ENCODE assay signal across 13 cellular contexts in genomic region chr13:28467034-28467433, GRCh38. TPM values are rescaled to one million over a fixed set of nuclear protein-coding genes. Genes with fewer than 3 reads are reported as not detected.
DNase-seq lines count a peak whose midpoint lies in the region; ATAC-seq and TF ChIP-seq lines count a peak whose summit lies in the region.
"Had no signal": no experiment of that assay in that cellular context is flagged by ENCODE, and none has a peak within 500 bp of the region (broad histone marks: within the 10 kb centered on the region; RNA-seq: fewer than 3 reads in every experiment).

No MANE protein-coding gene starts in this region.

- peak overlapping the region; percentile 60; the same call in 1 of the 2 replicates for H3K27ac ChIP-seq in HEK293 (ENCODE audit: extremely low read depth, low read depth, low read length)
- H3K27ac ChIP-seq: SJSA1 had no signal

- no peak for ATAC-seq in WTC11
- ATAC-seq: CD8-positive, alpha-beta T cell; PC-3 had no signal

- no peak for TF ChIP-seq POLR2A in erythroblast (IDR thresholded peaks at IDR 0.05; ENCODE audit: low read length)

- H3K36me3 ChIP-seq in HEK293 (ENCODE audit: control insufficient read depth in 2 of 2, insufficient read depth in 1 of 2, low read length in 2 of 2), result peaks cover 0 to 19% of the 10 kb centered on the region in 2 experiments; a peak in 1 of 3 replicates
- H3K36me3 ChIP-seq: SJSA1 had no signal

- POLR2A ChIA-PET in HEK293 (lab: Yijun Ruan, JAX) (no interaction called here), WTC11 (lab: Charles Lee) (no interaction called here)

- H3K27me3 Mint-ChIP-seq in WTC11 (ENCODE audit: low read depth) (no peaks in the 10 kb centered on the region), glutamatergic neuron (ENCODE audit: unreplicated experiment) (peaks cover 7% of the 10 kb centered on the region)

- H3K4me1 Mint-ChIP-seq in WTC11 (peaks cover 45% of the 10 kb centered on the region), glutamatergic neuron (ENCODE audit: low read depth, unreplicated experiment) (peaks cover 51% of the 10 kb centered on the region)

- H3K9me3 ChIP-seq in HEK293 (ENCODE audit: control insufficient read depth, insufficient read depth, low read depth, low read length), result no peaks in the 10 kb centered on the region
- H3K9me3 ChIP-seq: SJSA1 had no signal

- CTCF ChIA-PET in HEK293 (lab: Yijun Ruan, JAX), result interaction anchor here (0.6 kb wide), 1 partner anchor 228 kb away, joined by 3 read pairs; no protein-coding TSS in a partner anchor
- CTCF ChIA-PET in WTC11 (lab: Charles Lee), result interaction anchor here (1.0 kb wide), 1 partner anchor 82 kb away, joined by 3 read pairs; no protein-coding TSS in a partner anchor

- H3K27ac Mint-ChIP-seq in WTC11 (peak overlapping the region; percentile 81), glutamatergic neuron (ENCODE audit: unreplicated experiment) (peak overlapping the region; percentile 81)
- H3K27ac Mint-ChIP-seq: CD8-positive, alpha-beta T cell had no signal

- peaks cover 56% of the 10 kb centered on the region for H3K36me3 Mint-ChIP-seq in WTC11
- H3K36me3 Mint-ChIP-seq in glutamatergic neuron (ENCODE audit: unreplicated experiment), result peaks cover 9% of the 10 kb centered on the region

- no peak overlapping the region for H3K4me3 Mint-ChIP-seq in WTC11
- no peak overlapping the region for H3K4me3 Mint-ChIP-seq in glutamatergic neuron (ENCODE audit: unreplicated experiment)
- H3K4me3 Mint-ChIP-seq: CD8-positive, alpha-beta T cell had no signal

- TF ChIP-seq CTCF in HEK293 (tag by site-specific recombination; IDR thresholded peaks at IDR 0.05) (no peak), WTC11 (IDR thresholded peaks at IDR 0.05) (no peak), glutamatergic neuron (IDR thresholded peaks at IDR 0.05; ENCODE audit: partially characterized antibody, unreplicated experiment) (no peak)

- H3K4me1 ChIP-seq in HEK293 (ENCODE audit: control insufficient read depth, insufficient read depth, low read length), result peaks cover 10% of the 10 kb centered on the region
- H3K4me1 ChIP-seq: SJSA1 had no signal

- no peak overlapping the region for H3K4me3 ChIP-seq in HEK293 (ENCODE audit: low read depth, low read length)
- H3K4me3 ChIP-seq: SJSA1 had no signal

- H3K9me3 Mint-ChIP-seq in WTC11, result no peaks in the 10 kb centered on the region
- peaks cover 13% of the 10 kb centered on the region for H3K9me3 Mint-ChIP-seq in glutamatergic neuron (ENCODE audit: unreplicated experiment)
- H3K9me3 Mint-ChIP-seq: CD8-positive, alpha-beta T cell had no signal

- DNase-seq in WTC11 (ENCODE audit: low spot score), result no peak
- DNase-seq in glutamatergic neuron, result no peak
- peak; percentile 81 for DNase-seq in pulmonary artery endothelial cell (ENCODE audit: low read depth, low spot score)
- DNase-seq in stimulated activated CD4-positive, alpha-beta T cell treated with anti-CD3 and anti-CD28 coated beads, Interleukin-2, amount 100 ng/mL, for 48 hours, result no peak
- no peak for DNase-seq in NCI-H510A treated with DMSO at 0.1 percent for 48 hours (lab: John Stamatoyannopoulos, UW)
- DNase-seq in erythroblast (lab: John Stamatoyannopoulos, UW), result no peak
- DNase-seq: CD8-positive, alpha-beta T cell; H7; NCI-H1436 treated with DMSO at 0.1 percent for 48 hours; NCI-H226 had no signal

TF ChIP-seq in HEK293, 187 proteins besides CTCF, POLR2A, EP300 and RAD21 (continues in another document):
- TF ChIP-seq ZNF175 (tag by site-specific recombination; IDR thresholded peaks at IDR 0.05), result no peak
- TF ChIP-seq, protein P1, sequence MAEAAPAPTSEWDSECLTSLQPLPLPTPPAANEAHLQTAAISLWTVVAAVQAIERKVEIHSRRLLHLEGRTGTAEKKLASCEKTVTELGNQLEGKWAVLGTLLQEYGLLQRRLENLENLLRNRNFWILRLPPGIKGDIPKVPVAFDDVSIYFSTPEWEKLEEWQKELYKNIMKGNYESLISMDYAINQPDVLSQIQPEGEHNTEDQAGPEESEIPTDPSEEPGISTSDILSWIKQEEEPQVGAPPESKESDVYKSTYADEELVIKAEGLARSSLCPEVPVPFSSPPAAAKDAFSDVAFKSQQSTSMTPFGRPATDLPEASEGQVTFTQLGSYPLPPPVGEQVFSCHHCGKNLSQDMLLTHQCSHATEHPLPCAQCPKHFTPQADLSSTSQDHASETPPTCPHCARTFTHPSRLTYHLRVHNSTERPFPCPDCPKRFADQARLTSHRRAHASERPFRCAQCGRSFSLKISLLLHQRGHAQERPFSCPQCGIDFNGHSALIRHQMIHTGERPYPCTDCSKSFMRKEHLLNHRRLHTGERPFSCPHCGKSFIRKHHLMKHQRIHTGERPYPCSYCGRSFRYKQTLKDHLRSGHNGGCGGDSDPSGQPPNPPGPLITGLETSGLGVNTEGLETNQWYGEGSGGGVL (tag by site-specific recombination; IDR thresholded peaks at IDR 0.05), result no peak
- TF ChIP-seq ZNF146 (tag by site-specific recombination; IDR thresholded peaks at IDR 0.05), result no peak
- TF ChIP-seq GLIS1 (tag by site-specific recombination; IDR thresholded peaks at IDR 0.05), result peak; percentile 38; the same call in 1 of the 2 replicates
- TF ChIP-seq ZSCAN4 (tag by site-specific recombination; IDR thresholded peaks at IDR 0.05), result no peak
- no peak for TF ChIP-seq ZNF274 (IDR thresholded peaks at IDR 0.05; ENCODE audit: low read length)
- no peak for TF ChIP-seq ZNF274 (tag by site-specific recombination; IDR thresholded peaks at IDR 0.05; ENCODE audit: borderline replicate concordance)
- peak; percentile 64; the same call in 1 of the 2 replicates for TF ChIP-seq TRIM28 (IDR thresholded peaks at IDR 0.05; ENCODE audit: borderline replicate concordance, low read length)
- 0 out of 2 replicates have a peak, but pooled peaks have one; percentile 15 for TF ChIP-seq ZBTB8A (tag by site-specific recombination; IDR thresholded peaks at IDR 0.05)
- TF ChIP-seq ZNF626 (tag by site-specific recombination; IDR thresholded peaks at IDR 0.05), result no peak
- TF ChIP-seq ZNF157 (tag by site-specific recombination; IDR thresholded peaks at IDR 0.05), result no peak
- no peak for TF ChIP-seq ZXDB (tag by site-specific recombination; IDR thresholded peaks at IDR 0.05)
- TF ChIP-seq KLF8 (tag by site-specific recombination; IDR thresholded peaks at IDR 0.05), result no peak
- no peak for TF ChIP-seq YY2 (tag by site-specific recombination; IDR thresholded peaks at IDR 0.05)

TF ChIP-seq in WTC11, 78 proteins besides CTCF, POLR2A, EP300 and RAD21 (continues in another document):
- TF ChIP-seq, protein P2, sequence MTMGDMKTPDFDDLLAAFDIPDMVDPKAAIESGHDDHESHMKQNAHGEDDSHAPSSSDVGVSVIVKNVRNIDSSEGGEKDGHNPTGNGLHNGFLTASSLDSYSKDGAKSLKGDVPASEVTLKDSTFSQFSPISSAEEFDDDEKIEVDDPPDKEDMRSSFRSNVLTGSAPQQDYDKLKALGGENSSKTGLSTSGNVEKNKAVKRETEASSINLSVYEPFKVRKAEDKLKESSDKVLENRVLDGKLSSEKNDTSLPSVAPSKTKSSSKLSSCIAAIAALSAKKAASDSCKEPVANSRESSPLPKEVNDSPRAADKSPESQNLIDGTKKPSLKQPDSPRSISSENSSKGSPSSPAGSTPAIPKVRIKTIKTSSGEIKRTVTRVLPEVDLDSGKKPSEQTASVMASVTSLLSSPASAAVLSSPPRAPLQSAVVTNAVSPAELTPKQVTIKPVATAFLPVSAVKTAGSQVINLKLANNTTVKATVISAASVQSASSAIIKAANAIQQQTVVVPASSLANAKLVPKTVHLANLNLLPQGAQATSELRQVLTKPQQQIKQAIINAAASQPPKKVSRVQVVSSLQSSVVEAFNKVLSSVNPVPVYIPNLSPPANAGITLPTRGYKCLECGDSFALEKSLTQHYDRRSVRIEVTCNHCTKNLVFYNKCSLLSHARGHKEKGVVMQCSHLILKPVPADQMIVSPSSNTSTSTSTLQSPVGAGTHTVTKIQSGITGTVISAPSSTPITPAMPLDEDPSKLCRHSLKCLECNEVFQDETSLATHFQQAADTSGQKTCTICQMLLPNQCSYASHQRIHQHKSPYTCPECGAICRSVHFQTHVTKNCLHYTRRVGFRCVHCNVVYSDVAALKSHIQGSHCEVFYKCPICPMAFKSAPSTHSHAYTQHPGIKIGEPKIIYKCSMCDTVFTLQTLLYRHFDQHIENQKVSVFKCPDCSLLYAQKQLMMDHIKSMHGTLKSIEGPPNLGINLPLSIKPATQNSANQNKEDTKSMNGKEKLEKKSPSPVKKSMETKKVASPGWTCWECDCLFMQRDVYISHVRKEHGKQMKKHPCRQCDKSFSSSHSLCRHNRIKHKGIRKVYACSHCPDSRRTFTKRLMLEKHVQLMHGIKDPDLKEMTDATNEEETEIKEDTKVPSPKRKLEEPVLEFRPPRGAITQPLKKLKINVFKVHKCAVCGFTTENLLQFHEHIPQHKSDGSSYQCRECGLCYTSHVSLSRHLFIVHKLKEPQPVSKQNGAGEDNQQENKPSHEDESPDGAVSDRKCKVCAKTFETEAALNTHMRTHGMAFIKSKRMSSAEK (CRISPR knock-in tag; IDR thresholded peaks at IDR 0.05; ENCODE audit: borderline replicate concordance), result no peak
- no peak for TF ChIP-seq MYBL2 (CRISPR knock-in tag; IDR thresholded peaks at IDR 0.05)
- TF ChIP-seq JUN (CRISPR knock-in tag; IDR thresholded peaks at IDR 0.05), result no peak
- TF ChIP-seq ZNF671 (CRISPR knock-in tag; IDR thresholded peaks at IDR 0.05), result no peak
- TF ChIP-seq USF2 (CRISPR knock-in tag; IDR thresholded peaks at IDR 0.05), result no peak
- TF ChIP-seq, protein P3, sequence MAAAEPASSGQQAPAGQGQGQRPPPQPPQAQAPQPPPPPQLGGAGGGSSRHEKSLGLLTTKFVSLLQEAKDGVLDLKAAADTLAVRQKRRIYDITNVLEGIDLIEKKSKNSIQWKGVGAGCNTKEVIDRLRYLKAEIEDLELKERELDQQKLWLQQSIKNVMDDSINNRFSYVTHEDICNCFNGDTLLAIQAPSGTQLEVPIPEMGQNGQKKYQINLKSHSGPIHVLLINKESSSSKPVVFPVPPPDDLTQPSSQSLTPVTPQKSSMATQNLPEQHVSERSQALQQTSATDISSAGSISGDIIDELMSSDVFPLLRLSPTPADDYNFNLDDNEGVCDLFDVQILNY (CRISPR knock-in tag; IDR thresholded peaks at IDR 0.05), result no peak
- TF ChIP-seq GRHL2 (CRISPR knock-in tag; IDR thresholded peaks at IDR 0.05; ENCODE audit: insufficient replicate concordance, severe bottlenecking), result no peak
- no peak for TF ChIP-seq ZNF232 (CRISPR knock-in tag; IDR thresholded peaks at IDR 0.05)

RNA-seq across cellular contexts. Expression of gene FLT1, which starts 27.9 kb away (rescaled TPM):
- total RNA-seq in WTC11 (2021) (66.3 to 71.0 TPM (median 66.8 TPM) in 3 replicates), glutamatergic neuron (ENCODE audit: unreplicated experiment) (49.8 TPM), pulmonary artery endothelial cell (48.0 and 110 TPM in 2 replicates)
